In genomic region chr9:92635760-92636159, GRCh38 we compare ENCODE assay signal across 20 cellular contexts. TPM values are rescaled to one million over a fixed set of nuclear protein-coding genes. Genes with fewer than 3 reads are reported as not detected.
DNase-seq lines count a peak whose midpoint lies in the region; ATAC-seq and TF ChIP-seq lines count a peak whose summit lies in the region.
"Had no signal": no experiment of that assay in that cellular context is flagged by ENCODE, and none has a peak within 500 bp of the region (broad histone marks: within the 10 kb centered on the region; RNA-seq: fewer than 3 reads in every experiment).

No MANE protein-coding gene starts in this region.

- no peaks in the 10 kb centered on the region for H3K4me1 Mint-ChIP-seq in WTC11
- peaks cover 15% of the 10 kb centered on the region for H3K4me1 Mint-ChIP-seq in osteocyte (ENCODE audit: unreplicated experiment)
- H3K4me1 Mint-ChIP-seq: B cell had no signal

- TF ChIP-seq CTCF in WTC11 (IDR thresholded peaks at IDR 0.05): no peak
- no peak for TF ChIP-seq CTCF in osteocyte (IDR thresholded peaks at IDR 0.05)

- H3K36me3 Mint-ChIP-seq in WTC11 (peaks cover 20% of the 10 kb centered on the region), osteocyte (ENCODE audit: unreplicated experiment) (peaks cover 30% of the 10 kb centered on the region)

- H3K27me3 Mint-ChIP-seq in WTC11 (ENCODE audit: low read depth) (no peaks in the 10 kb centered on the region), osteocyte (ENCODE audit: unreplicated experiment) (no peaks in the 10 kb centered on the region)
- H3K27me3 Mint-ChIP-seq: B cell had no signal

- H3K27ac Mint-ChIP-seq in WTC11 (peak overlapping the region; percentile 50), osteocyte (ENCODE audit: unreplicated experiment) (peak overlapping the region; percentile 62)
- H3K27ac Mint-ChIP-seq: B cell had no signal

- no peak overlapping the region for H3K4me3 Mint-ChIP-seq in WTC11
- no peak overlapping the region for H3K4me3 Mint-ChIP-seq in osteocyte (ENCODE audit: unreplicated experiment)
- H3K4me3 Mint-ChIP-seq: B cell had no signal

- POLR2A ChIA-PET in WTC11 (lab: Charles Lee): no interaction called here

- CTCF ChIA-PET in WTC11 (lab: Charles Lee): interaction anchor here (1.8 to 2.0 kb wide), 2 partner anchors 44 to 495 kb away, joined by 5 read pairs; no protein-coding TSS in a partner anchor

- peak; percentile 25 for DNase-seq in activated CD8-positive, alpha-beta memory T cell treated with anti-CD3 and anti-CD28 coated beads, Interleukin-2, amount 50 U/mL, for 48 hours
- DNase-seq in activated CD8-positive, alpha-beta memory T cell treated with anti-CD3 and anti-CD28 coated beads for 24 hours: no peak
- DNase-seq in WTC11 (ENCODE audit: low spot score) (no peak), osteocyte (ENCODE audit: extremely low spot score, unreplicated experiment) (peak; percentile 68), ureter (ENCODE audit: low spot score) (peak; percentile 12)
- DNase-seq in stimulated activated naive CD8-positive, alpha-beta T cell treated with anti-CD3 and anti-CD28 coated beads, Interleukin-15, Interleukin-2, amounts not matched to agents 100 U/mL and 50 U/mL, for 24 hours: no peak
- DNase-seq: COR-L47; DMS 273 treated with DMSO at 0.1 percent for 48 hours; DND-41; GM23248; NCI-H1105; NCI-H1694 treated with DMSO at 0.1 percent for 48 hours; NCI-H510A; NCI-H748 treated with DMSO at 0.1 percent for 48 hours; NK-92 treated with Interleukin-12 subunit alpha and Interleukin-12 subunit beta, amount 100 ng/mL, for 24 hours; Right ventricle myocardium superior had no signal

- H3K9me3 Mint-ChIP-seq in WTC11 (no peaks in the 10 kb centered on the region), osteocyte (ENCODE audit: unreplicated experiment) (no peaks in the 10 kb centered on the region)

- ATAC-seq in WTC11: no peak
- ATAC-seq in stimulated activated naive CD8-positive, alpha-beta T cell treated with anti-CD3 and anti-CD28 coated beads, Interleukin-15, Interleukin-2, amounts not matched to agents 100 U/mL and 50 U/mL, for 24 hours: no peak
- no peak for ATAC-seq in HG02763 (IDR thresholded peaks at IDR 0.05; ENCODE audit: unreplicated experiment)
- no peak for ATAC-seq in GM18511 (IDR thresholded peaks at IDR 0.05; ENCODE audit: unreplicated experiment)
- ATAC-seq: HCT116 had no signal

TF ChIP-seq in WTC11, 78 proteins besides CTCF, POLR2A, EP300 and RAD21:
- TF ChIP-seq TEAD1 (CRISPR knock-in tag; IDR thresholded peaks at IDR 0.05) (no peak), TEAD4 (CRISPR knock-in tag; IDR thresholded peaks at IDR 0.05) (no peak)

RNA-seq across cellular contexts. Expression of gene IPPK, which starts 34.2 kb away (rescaled TPM):
- 8.1 to 9.4 TPM (median 8.6 TPM) in 3 replicates for total RNA-seq in WTC11 (2021)
- 6.4 and 7.4 TPM in 2 replicates for total RNA-seq in osteocyte
- total RNA-seq in ureter: 11.9 TPM

Comparison
In these comparisons a context has a peak if more than half of its experiments do, and no peak if none do; other contexts are left out.
1. DNase-seq: peak in activated CD8-positive, alpha-beta memory T cell treated with anti-CD3 and anti-CD28 coated beads, Interleukin-2, amount 50 U/mL, for 48 hours (single experiment), osteocyte (single experiment) and ureter (single experiment); none in activated CD8-positive, alpha-beta memory T cell treated with anti-CD3 and anti-CD28 coated beads for 24 hours (single experiment), WTC11 (single experiment) and stimulated activated naive CD8-positive, alpha-beta T cell treated with anti-CD3 and anti-CD28 coated beads, Interleukin-15, Interleukin-2, amounts not matched to agents 100 U/mL and 50 U/mL, for 24 hours (single experiment).